In the genomic region with DNA sequence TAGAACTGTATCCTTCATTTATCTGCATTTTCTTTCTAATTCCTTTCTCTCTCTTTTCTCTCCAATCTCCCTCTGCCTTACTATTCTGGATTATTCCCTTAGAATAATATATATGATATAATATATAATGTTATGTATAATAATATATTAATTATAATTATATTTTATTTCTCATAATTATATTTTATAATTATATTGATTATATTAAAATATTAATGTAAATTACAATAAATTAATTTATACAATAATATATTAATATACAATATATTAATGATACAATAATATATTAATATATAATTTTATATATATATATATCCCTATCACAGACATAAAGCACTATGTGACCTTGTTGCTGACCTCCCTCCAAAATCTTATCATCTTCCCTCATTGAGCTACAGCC, we compare ENCODE assay signal across 26 cellular contexts.
DNase-seq lines count a peak whose midpoint lies in the region; ATAC-seq, FAIRE-seq and TF ChIP-seq lines count a peak whose summit lies in the region.
"Had no signal": no experiment of that assay in that cellular context is flagged by ENCODE, and none has a peak within 500 bp of the region (broad histone marks: within the 10 kb centered on the region; RNA-seq: fewer than 3 reads in every experiment).

No MANE protein-coding gene starts in this region.

- peak; percentile 97 for FAIRE-seq in A204.1 (lab: Jason Lieb, UNC)
- peak; percentile 75 for FAIRE-seq in TTC549 (lab: Jason Lieb, UNC)
- peak; percentile 68 for FAIRE-seq in frontal cortex (lab: Jason Lieb, UNC)
- FAIRE-seq: A549, D721Med, GM12891, GM18507, H54 had no signal

- H2AFZ ChIP-seq in SK-N-SH (ENCODE audit: low read depth), result no peak overlapping the region

- POLR2A ChIA-PET in SK-N-SH (lab: Yijun Ruan, JAX), result no interaction called here

- no peaks in the 10 kb centered on the region for H4K20me1 ChIP-seq in SK-N-SH (ENCODE audit: insufficient read depth)
- H4K20me1 ChIP-seq: BLaER1 treated with 17β-estradiol and CSF1 and Interleukin-3, amounts not matched to agents 10 nM and 100 nM had no signal

- no peak for DNase-seq in frontal cortex (ENCODE audit: low spot score in 2 of 2)
- no peak for DNase-seq in mucosa of descending colon
- no peak for DNase-seq in SK-N-SH
- no peak for DNase-seq in activated CD8-positive, alpha-beta memory T cell treated with anti-CD3 and anti-CD28 coated beads, Interleukin-2, amount 10 ng/mL, durations not matched to agents 7 days and 5 days
- DNase-seq: ACHN; AML-193; BE2C; CD4-positive, alpha-beta T cell; CD8-positive, alpha-beta memory T cell; DMS 273 treated with DMSO at 0.1 percent for 48 hours; DMS79; EL; GF-D8; GOT3; HFFc6 had no signal

- no peak overlapping the region for H3K27ac Mint-ChIP-seq in activated CD8-positive, alpha-beta memory T cell treated with anti-CD3 and anti-CD28 coated beads, Interleukin-2, amount 10 ng/mL, durations not matched to agents 7 days and 5 days
- H3K27ac Mint-ChIP-seq: CD14-positive monocyte; CD4-positive, alpha-beta T cell; CD8-positive, alpha-beta memory T cell; HFFc6 had no signal

- no peak for TF ChIP-seq RAD21 in SK-N-SH (IDR thresholded peaks at IDR 0.05; ENCODE audit: low read length)

- H3K79me2 ChIP-seq in SK-N-SH (ENCODE audit: insufficient read depth), result no peaks in the 10 kb centered on the region

- no peak overlapping the region for H3K4me2 ChIP-seq in SK-N-SH
- H3K4me2 ChIP-seq: A549; BLaER1 treated with 17β-estradiol and CSF1 and Interleukin-3, amounts not matched to agents 10 nM and 100 nM had no signal

- no peaks in the 10 kb centered on the region for H3K4me1 Mint-ChIP-seq in activated CD8-positive, alpha-beta memory T cell treated with anti-CD3 and anti-CD28 coated beads, Interleukin-2, amount 10 ng/mL, durations not matched to agents 7 days and 5 days
- H3K4me1 Mint-ChIP-seq: CD14-positive monocyte; CD8-positive, alpha-beta memory T cell had no signal

- no peaks in the 10 kb centered on the region for H3F3A ChIP-seq in SK-N-SH (replicated peaks; ENCODE audit: insufficient read depth)

- no peaks in the 10 kb centered on the region for H3K27me3 Mint-ChIP-seq in activated CD8-positive, alpha-beta memory T cell treated with anti-CD3 and anti-CD28 coated beads, Interleukin-2, amount 10 ng/mL, durations not matched to agents 7 days and 5 days
- H3K27me3 Mint-ChIP-seq: CD4-positive, alpha-beta T cell; CD8-positive, alpha-beta memory T cell had no signal

- peaks cover 9% of the 10 kb centered on the region for H3K9me3 ChIP-seq in mucosa of descending colon
- no peaks in the 10 kb centered on the region for H3K9me3 ChIP-seq in SK-N-SH
- H3K9me3 ChIP-seq: A549; BE2C; BLaER1 treated with 17β-estradiol and CSF1 and Interleukin-3, amounts not matched to agents 10 nM and 100 nM; HAP-1 had no signal

- no peak overlapping the region for H3K4me3 Mint-ChIP-seq in activated CD8-positive, alpha-beta memory T cell treated with anti-CD3 and anti-CD28 coated beads, Interleukin-2, amount 10 ng/mL, durations not matched to agents 7 days and 5 days
- H3K4me3 Mint-ChIP-seq: CD14-positive monocyte; CD4-positive, alpha-beta T cell; CD8-positive, alpha-beta memory T cell; HFFc6 had no signal

- CTCF ChIA-PET in SK-N-SH (lab: Yijun Ruan, JAX), result no interaction called here
- CTCF ChIA-PET in activated CD8-positive, alpha-beta memory T cell treated with anti-CD3 and anti-CD28 coated beads, Interleukin-2, amount 10 ng/mL, durations not matched to agents 7 days and 5 days (lab: Charles Lee), result no interaction called here

- intact Hi-C loops in mucosa of descending colon (cut with DNase I, micrococcal nuclease), result no loop called here

- no peaks in the 10 kb centered on the region for H3K27me3 ChIP-seq in SK-N-SH (ENCODE audit: insufficient read depth)
- H3K27me3 ChIP-seq: BE2C; BLaER1 treated with 17β-estradiol and CSF1 and Interleukin-3, amounts not matched to agents 10 nM and 100 nM had no signal

- peaks cover 8% of the 10 kb centered on the region for H3K9me3 Mint-ChIP-seq in activated CD8-positive, alpha-beta memory T cell treated with anti-CD3 and anti-CD28 coated beads, Interleukin-2, amount 10 ng/mL, durations not matched to agents 7 days and 5 days (ENCODE audit: low read depth)

- H3K4me3 ChIP-seq in mucosa of descending colon, result no peak overlapping the region
- no peak overlapping the region for H3K4me3 ChIP-seq in SK-N-SH (ENCODE audit: low read depth in 2 of 2, low read length in 1 of 2)
- H3K4me3 ChIP-seq: A549; BLaER1 treated with 17β-estradiol and CSF1 and Interleukin-3, amounts not matched to agents 10 nM and 100 nM; HAP-1 had no signal

- H3K4me1 ChIP-seq in mucosa of descending colon (ENCODE audit: low read depth) (no peaks in the 10 kb centered on the region), SK-N-SH (ENCODE audit: control insufficient read depth in 1 of 2, insufficient read depth in 2 of 2, low read depth in 1 of 2, low read length in 1 of 2) (no peaks in the 10 kb centered on the region)
- H3K4me1 ChIP-seq: A549; BE2C; BLaER1 treated with 17β-estradiol and CSF1 and Interleukin-3, amounts not matched to agents 10 nM and 100 nM; HAP-1 had no signal

- no peak for ATAC-seq in mucosa of descending colon
- no peak for ATAC-seq in activated CD8-positive, alpha-beta memory T cell treated with anti-CD3 and anti-CD28 coated beads, Interleukin-2, amount 10 ng/mL, durations not matched to agents 7 days and 5 days
- ATAC-seq: A549 had no signal

- H3K36me3 Mint-ChIP-seq in activated CD8-positive, alpha-beta memory T cell treated with anti-CD3 and anti-CD28 coated beads, Interleukin-2, amount 10 ng/mL, durations not matched to agents 7 days and 5 days, result no peaks in the 10 kb centered on the region
- H3K36me3 Mint-ChIP-seq: CD14-positive monocyte; CD8-positive, alpha-beta memory T cell had no signal

- TF ChIP-seq CTCF in mucosa of descending colon (IDR thresholded peaks at IDR 0.05), result no peak
- no peak for TF ChIP-seq CTCF in SK-N-SH (IDR thresholded peaks at IDR 0.05)

- H3K9ac ChIP-seq in SK-N-SH, result no peak overlapping the region
- H3K9ac ChIP-seq: BLaER1 treated with 17β-estradiol and CSF1 and Interleukin-3, amounts not matched to agents 10 nM and 100 nM had no signal

- no peak for TF ChIP-seq EP300 in SK-N-SH (IDR thresholded peaks at IDR 0.05; ENCODE audit: borderline replicate concordance in 1 of 2, low read depth in 1 of 2, low read length in 1 of 2)

- H3K27ac ChIP-seq in SK-N-SH (ENCODE audit: low read depth in 2 of 2, low read length in 1 of 2), result no peak overlapping the region
- H3K27ac ChIP-seq: 22Rv1; A549; BLaER1 treated with 17β-estradiol and CSF1 and Interleukin-3, amounts not matched to agents 10 nM and 100 nM had no signal

- no peaks in the 10 kb centered on the region for H3K9me2 ChIP-seq in SK-N-SH

- H3K36me3 ChIP-seq in mucosa of descending colon (ENCODE audit: low read depth) (no peaks in the 10 kb centered on the region), SK-N-SH (replicated peaks in 1 of 2; ENCODE audit: control insufficient read depth in 1 of 2, insufficient read depth in 2 of 2, low read length in 1 of 2) (no peaks in the 10 kb centered on the region)
- H3K36me3 ChIP-seq: BE2C; BLaER1 treated with 17β-estradiol and CSF1 and Interleukin-3, amounts not matched to agents 10 nM and 100 nM; HAP-1 had no signal

TF ChIP-seq in SK-N-SH, 30 proteins besides CTCF, POLR2A, EP300 and RAD21:
- TF ChIP-seq EZH2phosphoT487 (IDR thresholded peaks at IDR 0.05; ENCODE audit: borderline replicate concordance, low read depth), result no peak
- no peak for TF ChIP-seq GATA2 (CRISPR knock-in tag; IDR thresholded peaks at IDR 0.05)
- TF ChIP-seq TAF1 (IDR thresholded peaks at IDR 0.05; ENCODE audit: borderline replicate concordance, low read depth, low read length), result no peak
- TF ChIP-seq CHD2 (IDR thresholded peaks at IDR 0.05; ENCODE audit: low read length, partially characterized antibody), result no peak
- TF ChIP-seq RXRA (IDR thresholded peaks at IDR 0.05; ENCODE audit: borderline replicate concordance, low read depth), result no peak
- TF ChIP-seq FOSL2 (IDR thresholded peaks at IDR 0.05; ENCODE audit: borderline replicate concordance, low read depth), result no peak
- TF ChIP-seq FOXJ3 (CRISPR knock-in tag; IDR thresholded peaks at IDR 0.05), result no peak
- TF ChIP-seq RFX5 (IDR thresholded peaks at IDR 0.05; ENCODE audit: low read length), result no peak
- no peak for TF ChIP-seq MXI1 (IDR thresholded peaks at IDR 0.05; ENCODE audit: low read depth, low read length)
- TF ChIP-seq NRF1 (IDR thresholded peaks at IDR 0.05; ENCODE audit: low read depth, low read length), result no peak
- no peak for TF ChIP-seq JUND (IDR thresholded peaks at IDR 0.05)
- TF ChIP-seq RCOR1 (IDR thresholded peaks at IDR 0.05; ENCODE audit: low read length), result no peak
- no peak for TF ChIP-seq TEAD4 (IDR thresholded peaks at IDR 0.05; ENCODE audit: borderline replicate concordance, insufficient read depth)
- TF ChIP-seq, protein P1, sequence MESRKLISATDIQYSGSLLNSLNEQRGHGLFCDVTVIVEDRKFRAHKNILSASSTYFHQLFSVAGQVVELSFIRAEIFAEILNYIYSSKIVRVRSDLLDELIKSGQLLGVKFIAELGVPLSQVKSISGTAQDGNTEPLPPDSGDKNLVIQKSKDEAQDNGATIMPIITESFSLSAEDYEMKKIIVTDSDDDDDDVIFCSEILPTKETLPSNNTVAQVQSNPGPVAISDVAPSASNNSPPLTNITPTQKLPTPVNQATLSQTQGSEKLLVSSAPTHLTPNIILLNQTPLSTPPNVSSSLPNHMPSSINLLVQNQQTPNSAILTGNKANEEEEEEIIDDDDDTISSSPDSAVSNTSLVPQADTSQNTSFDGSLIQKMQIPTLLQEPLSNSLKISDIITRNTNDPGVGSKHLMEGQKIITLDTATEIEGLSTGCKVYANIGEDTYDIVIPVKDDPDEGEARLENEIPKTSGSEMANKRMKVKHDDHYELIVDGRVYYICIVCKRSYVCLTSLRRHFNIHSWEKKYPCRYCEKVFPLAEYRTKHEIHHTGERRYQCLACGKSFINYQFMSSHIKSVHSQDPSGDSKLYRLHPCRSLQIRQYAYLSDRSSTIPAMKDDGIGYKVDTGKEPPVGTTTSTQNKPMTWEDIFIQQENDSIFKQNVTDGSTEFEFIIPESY (IDR thresholded peaks at IDR 0.05; ENCODE audit: borderline replicate concordance, low read depth), result no peak
- no peak for TF ChIP-seq ELF1 (IDR thresholded peaks at IDR 0.05)
- TF ChIP-seq SIN3A (IDR thresholded peaks at IDR 0.05; ENCODE audit: borderline replicate concordance, low read depth, low read length), result no peak
- no peak for TF ChIP-seq NFIC (IDR thresholded peaks at IDR 0.05; ENCODE audit: borderline replicate concordance)
- TF ChIP-seq, protein P2, sequence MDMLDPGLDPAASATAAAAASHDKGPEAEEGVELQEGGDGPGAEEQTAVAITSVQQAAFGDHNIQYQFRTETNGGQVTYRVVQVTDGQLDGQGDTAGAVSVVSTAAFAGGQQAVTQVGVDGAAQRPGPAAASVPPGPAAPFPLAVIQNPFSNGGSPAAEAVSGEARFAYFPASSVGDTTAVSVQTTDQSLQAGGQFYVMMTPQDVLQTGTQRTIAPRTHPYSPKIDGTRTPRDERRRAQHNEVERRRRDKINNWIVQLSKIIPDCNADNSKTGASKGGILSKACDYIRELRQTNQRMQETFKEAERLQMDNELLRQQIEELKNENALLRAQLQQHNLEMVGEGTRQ (IDR thresholded peaks at IDR 0.05; ENCODE audit: borderline replicate concordance, low read depth, low read length), result no peak
TF ChIP-seq in SK-N-SH: peak in this region for 0.
